In the genomic region with DNA sequence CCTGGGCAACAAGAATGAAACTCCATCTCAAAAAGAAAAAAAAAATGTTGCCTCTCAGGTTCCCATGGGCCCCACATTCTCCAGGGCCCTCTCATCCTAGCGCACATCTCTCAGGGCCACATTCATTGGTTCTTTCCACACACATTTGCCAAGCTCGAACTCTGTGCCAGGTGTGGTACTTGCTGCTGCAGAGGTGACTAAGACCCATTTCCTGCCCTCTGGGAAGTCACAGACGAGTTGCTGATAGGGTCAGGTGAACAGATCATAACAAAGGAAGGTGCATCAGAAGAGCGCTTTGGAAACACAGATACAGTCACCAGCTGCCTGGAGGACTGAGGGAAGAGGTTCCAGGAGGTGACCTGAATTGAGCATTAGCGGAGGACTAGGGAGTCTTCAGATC, we compare ENCODE assay signal across 16 cellular contexts.
DNase-seq lines count a peak whose midpoint lies in the region; ATAC-seq, FAIRE-seq and TF ChIP-seq lines count a peak whose summit lies in the region.
"Had no signal": no experiment of that assay in that cellular context is flagged by ENCODE, and none has a peak within 500 bp of the region (broad histone marks: within the 10 kb centered on the region; RNA-seq: fewer than 3 reads in every experiment).

No MANE protein-coding gene starts in this region.

- no peak overlapping the region for H3K4me3 ChIP-seq in MM.1S (ENCODE audit: low read length)
- H3K4me3 ChIP-seq: MG63 had no signal

- peak; percentile 22 for DNase-seq in stimulated activated CD4-positive, alpha-beta T cell treated with anti-CD3 and anti-CD28 coated beads, Interleukin-15, amount 100 ng/mL, for 24 hours
- no peak for DNase-seq in stimulated activated CD4-positive, alpha-beta T cell treated with anti-CD3 and anti-CD28 coated beads, Interleukin-12 subunit alpha, Interleukin-12 subunit beta, amount 100 ng/mL, for 4 hours
- DNase-seq in RCC 7860 (ENCODE audit: low spot score) (peak; percentile 38), middle frontal gyrus (ENCODE audit: extremely low spot score, low spot score) (no peak), MM.1S (no peak)
- peak; percentile 31 for DNase-seq in activated effector memory CD4-positive, alpha-beta T cell treated with Interleukin-2 at 50 U/mL for 16 hours
- DNase-seq in stimulated activated CD4-positive, alpha-beta T cell treated with anti-CD3 and anti-CD28 coated beads, Interleukin-4, amount 100 ng/mL, for 4 hours: peak; percentile 8 to 64
- DNase-seq: MG63, NCI-H2227 treated with DMSO at 0.1 percent for 48 hours, T1000 had no signal

- H3K9me3 ChIP-seq in MM.1S (replicated peaks; ENCODE audit: insufficient read depth, low read length): no peaks in the 10 kb centered on the region
- H3K9me3 ChIP-seq: MG63 had no signal

- ATAC-seq in HG03196 (IDR thresholded peaks at IDR 0.05; ENCODE audit: unreplicated experiment): no peak
- ATAC-seq: Panc1 had no signal

- H3K36me3 ChIP-seq in MM.1S (replicated peaks; ENCODE audit: insufficient read depth, low read length): no peaks in the 10 kb centered on the region
- H3K36me3 ChIP-seq: MG63 had no signal

- H3K4me2 ChIP-seq in MM.1S (ENCODE audit: low read depth, low read length): no peak overlapping the region

- no peaks in the 10 kb centered on the region for H4K20me1 ChIP-seq in MM.1S (ENCODE audit: insufficient read depth, low read length)

- no peak overlapping the region for H3K9ac ChIP-seq in MM.1S (ENCODE audit: low read length)

- H3K27me3 ChIP-seq in MM.1S (replicated peaks; ENCODE audit: insufficient read depth, low read length): peaks cover 12% of the 10 kb centered on the region

- no peaks in the 10 kb centered on the region for H3F3A ChIP-seq in MM.1S (ENCODE audit: insufficient read depth, low read length)

- H3K27ac ChIP-seq in MM.1S (ENCODE audit: low read length): no peak overlapping the region
- H3K27ac ChIP-seq: HL-60 had no signal

- no peaks in the 10 kb centered on the region for H3K79me2 ChIP-seq in MM.1S (ENCODE audit: low read length)

- no peaks in the 10 kb centered on the region for H3K9me2 ChIP-seq in MM.1S (replicated peaks; ENCODE audit: insufficient read depth, low read length)

- no peak overlapping the region for H2AFZ ChIP-seq in MM.1S (ENCODE audit: low read length)

- 0 out of 2 replicates have a peak, but pooled peaks cover 2% of the 10 kb centered on the region for H3K4me1 ChIP-seq in MM.1S (ENCODE audit: low read length)

- TF ChIP-seq CTCF in MM.1S (IDR thresholded peaks at IDR 0.05; ENCODE audit: low read length): no peak

- no peak for FAIRE-seq in RCC 7860 (lab: Jason Lieb, UNC)
- FAIRE-seq: endometrium, G401.6, islet of Langerhans had no signal

Comparison
In these comparisons a context has a peak if more than half of its experiments do, and no peak if none do; other contexts are left out.
1. DNase-seq: peak in stimulated activated CD4-positive, alpha-beta T cell treated with anti-CD3 and anti-CD28 coated beads, Interleukin-15, amount 100 ng/mL, for 24 hours (single experiment), RCC 7860 (single experiment), activated effector memory CD4-positive, alpha-beta T cell treated with Interleukin-2 at 50 U/mL for 16 hours (single experiment) and stimulated activated CD4-positive, alpha-beta T cell treated with anti-CD3 and anti-CD28 coated beads, Interleukin-4, amount 100 ng/mL, for 4 hours (2 of 2); none in stimulated activated CD4-positive, alpha-beta T cell treated with anti-CD3 and anti-CD28 coated beads, Interleukin-12 subunit alpha, Interleukin-12 subunit beta, amount 100 ng/mL, for 4 hours (single experiment), middle frontal gyrus (single experiment) and MM.1S (single experiment).